18 cellular contexts compared by ENCODE assay signal in genomic region chr2:7845332-7845731, GRCh38.
DNase-seq lines count a peak whose midpoint lies in the region; ATAC-seq and TF ChIP-seq lines count a peak whose summit lies in the region.
"Had no signal": no experiment of that assay in that cellular context is flagged by ENCODE, and none has a peak within 500 bp of the region (broad histone marks: within the 10 kb centered on the region; RNA-seq: fewer than 3 reads in every experiment).

No MANE protein-coding gene starts in this region.

- H3K27ac Mint-ChIP-seq in HFFc6 (no peak overlapping the region), Caco-2 (ENCODE audit: unreplicated experiment) (no peak overlapping the region)
- H3K27ac Mint-ChIP-seq: activated naive CD8-positive, alpha-beta T cell treated with anti-CD3 and anti-CD28 coated beads for 36 hours; CD4-positive, CD25-positive, alpha-beta regulatory T cell; nephron had no signal

- H3K4me1 Mint-ChIP-seq in HFFc6 (ENCODE audit: low read depth): peaks cover 61% of the 10 kb centered on the region
- H3K4me1 Mint-ChIP-seq in Caco-2 (ENCODE audit: low read depth, unreplicated experiment): peaks cover 26% of the 10 kb centered on the region
- H3K4me1 Mint-ChIP-seq: CD4-positive, CD25-positive, alpha-beta regulatory T cell; nephron had no signal

- no TSS peak for BruUV-seq in Caco-2 (replicated peaks; lab: Mats Ljungman, UMichigan)

- DNase-seq in AG09309 (ENCODE audit: low read depth) (peak; percentile 62), HFFc6 (peak; percentile 80), astrocyte of the spinal cord (ENCODE audit: low read depth, low spot score) (peak; percentile 73), iris pigment epithelial cell (ENCODE audit: low read depth) (peak; percentile 27), D341Med (ENCODE audit: low spot score) (no peak), GOT3 (lab: John Stamatoyannopoulos, UW) (no peak), Caco-2 (no peak)
- DNase-seq: activated naive CD8-positive, alpha-beta T cell treated with anti-CD3 and anti-CD28 coated beads for 36 hours; CD4-positive, CD25-positive, alpha-beta regulatory T cell; head of caudate nucleus; left lung; NCI-H1930; NCI-H748 treated with DMSO at 0.1 percent for 48 hours; retina; stomach had no signal

- H3K36me3 ChIP-seq in Caco-2 (ENCODE audit: control insufficient read depth, insufficient read depth, low read length): no peaks in the 10 kb centered on the region
- H3K36me3 ChIP-seq: HAP-1, left lung, stomach had no signal

- peak overlapping the region; percentile 4 for H3K4me3 Mint-ChIP-seq in HFFc6
- H3K4me3 Mint-ChIP-seq in Caco-2 (ENCODE audit: unreplicated experiment): no peak overlapping the region
- H3K4me3 Mint-ChIP-seq: activated naive CD8-positive, alpha-beta T cell treated with anti-CD3 and anti-CD28 coated beads for 36 hours; CD4-positive, CD25-positive, alpha-beta regulatory T cell; nephron had no signal

- TF ChIP-seq CTCF in AG09309 (IDR thresholded peaks at IDR 0.05; ENCODE audit: control insufficient read depth, insufficient read depth, low read depth, low read length, missing control alignments): no peak
- TF ChIP-seq CTCF in HFFc6 (IDR thresholded peaks at IDR 0.05): no peak
- TF ChIP-seq CTCF in astrocyte of the spinal cord (IDR thresholded peaks at IDR 0.05; ENCODE audit: low read depth, low read length): no peak
- TF ChIP-seq CTCF in Caco-2 (IDR thresholded peaks at IDR 0.05; ENCODE audit: insufficient read depth in 1 of 2, low read depth in 1 of 2, low read length in 1 of 2, severe bottlenecking in 1 of 2, unreplicated experiment in 1 of 2): no peak

- POLR2A ChIA-PET in Caco-2 (lab: Charles Lee): no interaction called here

- ATAC-seq in GM21526 (IDR thresholded peaks at IDR 0.05; ENCODE audit: low FRiP score, unreplicated experiment): no peak
- ATAC-seq: left lung had no signal

- CTCF ChIA-PET in Caco-2 (lab: Charles Lee): no interaction called here

- intact Hi-C loops in Caco-2 (cut with micrococcal nuclease; ENCODE audit: unreplicated experiment): no loop called here

- H3K27me3 Mint-ChIP-seq in HFFc6 (ENCODE audit: insufficient read depth): no peaks in the 10 kb centered on the region
- H3K27me3 Mint-ChIP-seq in Caco-2 (ENCODE audit: insufficient read depth, unreplicated experiment): no peaks in the 10 kb centered on the region
- H3K27me3 Mint-ChIP-seq: activated naive CD8-positive, alpha-beta T cell treated with anti-CD3 and anti-CD28 coated beads for 36 hours had no signal

- in situ Hi-C loops in astrocyte of the spinal cord (cut with HindIII; ENCODE audit: low sequenced_read_pairs): no loop called here

- no peak overlapping the region for H3K4me3 ChIP-seq in AG09309 (ENCODE audit: control insufficient read depth, low read depth, low read length)
- H3K4me3 ChIP-seq in astrocyte of the spinal cord (ENCODE audit: low read depth, low read length): no peak overlapping the region
- H3K4me3 ChIP-seq in Caco-2 (ENCODE audit: low read depth, low read length): no peak overlapping the region
- H3K4me3 ChIP-seq: HAP-1, left lung, stomach had no signal

- H3K9me3 Mint-ChIP-seq in HFFc6 (no peaks in the 10 kb centered on the region; the same call in 1 of the 2 replicates), Caco-2 (ENCODE audit: unreplicated experiment) (no peaks in the 10 kb centered on the region)

- H3K4me1 ChIP-seq in Caco-2: peaks cover 22% of the 10 kb centered on the region
- H3K4me1 ChIP-seq: HAP-1, left lung had no signal

- H3K36me3 Mint-ChIP-seq in HFFc6 (ENCODE audit: low read depth) (no peaks in the 10 kb centered on the region), Caco-2 (ENCODE audit: insufficient read depth, unreplicated experiment) (no peaks in the 10 kb centered on the region)
- H3K36me3 Mint-ChIP-seq: activated naive CD8-positive, alpha-beta T cell treated with anti-CD3 and anti-CD28 coated beads for 36 hours; CD4-positive, CD25-positive, alpha-beta regulatory T cell had no signal

- H3K9me3 ChIP-seq in Caco-2: peaks cover 4% of the 10 kb centered on the region; the same call in 1 of the 2 replicates
- H3K9me3 ChIP-seq: HAP-1, left lung, stomach had no signal

- no peaks in the 10 kb centered on the region for H3K27me3 ChIP-seq in Caco-2 (replicated peaks; ENCODE audit: control insufficient read depth, insufficient read depth, low read length)
- H3K27me3 ChIP-seq: left lung had no signal

Comparison
In these comparisons a context has a peak if more than half of its experiments do, and no peak if none do; other contexts are left out.
1. DNase-seq: peak in AG09309 (single experiment), HFFc6 (single experiment), astrocyte of the spinal cord (single experiment) and iris pigment epithelial cell (single experiment); none in D341Med (single experiment), GOT3 (single experiment) and Caco-2 (0 of 2).